ENCODE assay signal across 27 cellular contexts in the genomic region with DNA sequence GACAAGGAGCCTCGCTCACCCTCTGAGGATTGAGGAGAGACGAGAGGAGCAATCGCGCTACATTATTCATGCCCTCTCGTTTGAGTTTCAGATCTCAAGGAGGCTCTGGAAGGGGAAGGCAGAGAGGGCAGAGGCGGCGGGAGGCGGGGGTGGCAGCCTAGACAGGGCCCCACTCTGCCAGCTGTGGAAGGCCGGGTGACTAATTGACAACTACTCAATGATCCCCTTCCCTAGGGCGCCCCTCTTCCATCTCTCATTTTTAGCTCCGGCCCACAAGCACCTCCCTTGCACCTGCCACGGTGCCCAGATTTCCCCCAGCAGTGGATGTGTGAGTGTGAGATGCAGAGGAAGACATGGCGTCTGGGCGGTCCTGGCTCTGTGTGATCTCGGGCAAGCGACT.
"Had no signal": no experiment of that assay in that cellular context is flagged by ENCODE, and none has a peak within 500 bp of the region (broad histone marks: within the 10 kb centered on the region; RNA-seq: fewer than 3 reads in every experiment).

No MANE protein-coding gene starts in this region.

- H3K4me1 Mint-ChIP-seq: activated naive CD4-positive, alpha-beta T cell treated with anti-CD3 and anti-CD28 coated beads, Interleukin-2, amount 50 U/mL, for 24 hours had no signal

- H3K9ac ChIP-seq: KMS-11 had no signal

- H3K4me2 ChIP-seq: KMS-11 had no signal

- DNase-seq: activated CD4-positive, alpha-beta T cell treated with anti-CD3 and anti-CD28 coated beads for 48 hours; activated CD4-positive, alpha-beta T cell treated with anti-CD3 and anti-CD28 coated beads, Interleukin-2, amount 50 U/mL, for 4 hours; activated CD8-positive, alpha-beta memory T cell treated with anti-CD3 and anti-CD28 coated beads, Interleukin-2, amount 50 U/mL, for 48 hours; activated CD8-positive, alpha-beta T cell treated with anti-CD3 and anti-CD28 coated beads, Interleukin-2, amount 10 ng/mL, durations not matched to agents 7 days and 5 days; activated effector memory CD4-positive, alpha-beta T cell treated with Interleukin-2 at 50 U/mL for 16 hours; activated naive CD4-positive, alpha-beta T cell; activated T-cell treated with anti-CD3 and anti-CD28 coated beads, Interleukin-2, amount 50 U/mL, for 24 hours; brain microvascular endothelial cell; MG63; MV-4-11; NCI-H1092 treated with DMSO at 0.1 percent for 48 hours; NCI-H1417 treated with DMSO at 0.1 percent for 48 hours; NCI-H1694; NCI-H2029; NCI-H446; NCI-H524; PC-3; SHP77 had no signal

- H3K4me3 ChIP-seq: ascending aorta, cardiac muscle cell, MG63, SJSA1 had no signal

- H3K27me3 ChIP-seq: ascending aorta, MG63 had no signal

- H3K4me3 Mint-ChIP-seq: activated CD8-positive, alpha-beta T cell treated with anti-CD3 and anti-CD28 coated beads, Interleukin-2, amount 10 ng/mL, durations not matched to agents 7 days and 5 days; activated naive CD4-positive, alpha-beta T cell treated with anti-CD3 and anti-CD28 coated beads, Interleukin-2, amount 50 U/mL, for 24 hours; activated T-cell treated with anti-CD3 and anti-CD28 coated beads, Interleukin-2, amount 50 U/mL, for 24 hours; activated T-helper 1 cell treated with anti-CD3 and anti-CD28 coated beads, Interleukin-12 subunit alpha, Interleukin-12 subunit beta, Interleukin-2, Interleukin-4 antibody, amounts not matched to agents 30 ng/mL and 10 ng/mL and 1 ng/mL, durations not matched to agents 14 hours and 24 hours and 36 hours; T-helper 1 cell treated with Interleukin-12 subunit alpha and Interleukin-12 subunit beta and Interleukin-4 antibody, amounts not matched to agents 30 μg/mL and 1 μg/mL, for 36 hours had no signal

- H3K27ac Mint-ChIP-seq: activated CD8-positive, alpha-beta T cell treated with anti-CD3 and anti-CD28 coated beads, Interleukin-2, amount 10 ng/mL, durations not matched to agents 7 days and 5 days; activated naive CD4-positive, alpha-beta T cell treated with anti-CD3 and anti-CD28 coated beads, Interleukin-2, amount 50 U/mL, for 24 hours; activated T-cell treated with anti-CD3 and anti-CD28 coated beads, Interleukin-2, amount 50 U/mL, for 24 hours; activated T-helper 1 cell treated with anti-CD3 and anti-CD28 coated beads, Interleukin-12 subunit alpha, Interleukin-12 subunit beta, Interleukin-2, Interleukin-4 antibody, amounts not matched to agents 30 ng/mL and 10 ng/mL and 1 ng/mL, durations not matched to agents 14 hours and 24 hours and 36 hours; T-helper 1 cell treated with Interleukin-12 subunit alpha and Interleukin-12 subunit beta and Interleukin-4 antibody, amounts not matched to agents 30 μg/mL and 1 μg/mL, for 36 hours had no signal

- ATAC-seq: activated CD4-positive, CD25-positive, alpha-beta regulatory T cell treated with anti-CD3 and anti-CD28 coated beads, Interleukin-2, amount 50 U/mL, for 24 hours; activated CD8-positive, alpha-beta T cell treated with anti-CD3 and anti-CD28 coated beads, Interleukin-2, amount 10 ng/mL, durations not matched to agents 7 days and 5 days; PC-3; SK-N-SH treated with all-trans-retinoic acid at 6 μM for 48 hours had no signal

- H3K27ac ChIP-seq: ascending aorta, brain microvascular endothelial cell, cardiac muscle cell, KMS-11, SJSA1 had no signal

- H3K36me3 ChIP-seq: ascending aorta, brain microvascular endothelial cell, cardiac muscle cell, MG63, SJSA1 had no signal

- H3K9me3 ChIP-seq: ascending aorta, MG63, SJSA1 had no signal

- H3K4me1 ChIP-seq: ascending aorta, SJSA1 had no signal

- H3K9me3 Mint-ChIP-seq: activated naive CD4-positive, alpha-beta T cell treated with anti-CD3 and anti-CD28 coated beads, Interleukin-2, amount 50 U/mL, for 24 hours; activated T-cell treated with anti-CD3 and anti-CD28 coated beads, Interleukin-2, amount 50 U/mL, for 24 hours; T-helper 1 cell treated with Interleukin-12 subunit alpha and Interleukin-12 subunit beta and Interleukin-4 antibody, amounts not matched to agents 30 μg/mL and 1 μg/mL, for 36 hours had no signal
